Comparison of ENCODE assay signal across 1 cellular context in the genomic region with DNA sequence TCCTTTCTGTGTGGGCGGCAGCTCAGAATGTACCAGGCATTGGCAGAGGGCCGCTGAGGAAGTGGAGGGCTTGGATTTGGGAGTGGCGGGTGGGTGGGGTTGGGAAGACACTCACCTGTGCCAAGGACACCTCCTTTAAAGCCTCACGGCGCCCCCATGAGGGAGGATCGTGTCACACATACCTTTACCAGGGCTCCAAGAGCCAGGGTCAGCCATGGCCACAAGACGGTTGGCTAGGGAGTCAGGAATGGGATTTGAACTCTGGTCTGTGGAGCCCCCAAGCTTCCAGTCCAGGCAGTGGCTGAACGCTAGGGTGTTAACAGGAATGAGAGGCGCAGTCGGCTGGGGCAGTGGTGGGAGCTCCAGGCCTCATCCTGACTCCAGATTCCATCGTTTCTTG.
TF ChIP-seq lines count a peak whose summit lies in the region.

No MANE protein-coding gene starts in this region.

TF ChIP-seq in K562, 482 proteins besides CTCF, POLR2A, EP300 and RAD21:
- TF ChIP-seq, protein P1, sequence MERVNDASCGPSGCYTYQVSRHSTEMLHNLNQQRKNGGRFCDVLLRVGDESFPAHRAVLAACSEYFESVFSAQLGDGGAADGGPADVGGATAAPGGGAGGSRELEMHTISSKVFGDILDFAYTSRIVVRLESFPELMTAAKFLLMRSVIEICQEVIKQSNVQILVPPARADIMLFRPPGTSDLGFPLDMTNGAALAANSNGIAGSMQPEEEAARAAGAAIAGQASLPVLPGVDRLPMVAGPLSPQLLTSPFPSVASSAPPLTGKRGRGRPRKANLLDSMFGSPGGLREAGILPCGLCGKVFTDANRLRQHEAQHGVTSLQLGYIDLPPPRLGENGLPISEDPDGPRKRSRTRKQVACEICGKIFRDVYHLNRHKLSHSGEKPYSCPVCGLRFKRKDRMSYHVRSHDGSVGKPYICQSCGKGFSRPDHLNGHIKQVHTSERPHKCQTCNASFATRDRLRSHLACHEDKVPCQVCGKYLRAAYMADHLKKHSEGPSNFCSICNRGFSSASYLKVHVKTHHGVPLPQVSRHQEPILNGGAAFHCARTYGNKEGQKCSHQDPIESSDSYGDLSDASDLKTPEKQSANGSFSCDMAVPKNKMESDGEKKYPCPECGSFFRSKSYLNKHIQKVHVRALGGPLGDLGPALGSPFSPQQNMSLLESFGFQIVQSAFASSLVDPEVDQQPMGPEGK (CRISPR knock-in tag; IDR thresholded peaks at IDR 0.05; ENCODE audit: borderline replicate concordance) = no peak
- TF ChIP-seq MAFG (tag; conservative IDR thresholded peaks at IDR 0.05) (no peak), PHB2 (IDR thresholded peaks at IDR 0.05; ENCODE audit: low read depth) (no peak), KAT8 (IDR thresholded peaks at IDR 0.05; ENCODE audit: low read depth) (no peak), NCOA4 (IDR thresholded peaks at IDR 0.05; ENCODE audit: partially characterized antibody) (no peak), ZBED1 (IDR thresholded peaks at IDR 0.05) (no peak), TAF1 (IDR thresholded peaks at IDR 0.05; ENCODE audit: control insufficient read depth, extremely low read depth, insufficient read depth, low read length, severe bottlenecking) (no peak), ZNF184 (CRISPR knock-in tag; IDR thresholded peaks at IDR 0.05) (no peak), DEAF1 (CRISPR knock-in tag; IDR thresholded peaks at IDR 0.05) (0 out of 2 replicates have a peak, but pooled peaks have one; percentile 22), SMC3 (conservative IDR thresholded peaks at IDR 0.05; ENCODE audit: insufficient read depth, low read depth, low read length) (0 out of 2 replicates have a peak, but pooled peaks have one; percentile 13), STAG1 (CRISPR knock-in tag; IDR thresholded peaks at IDR 0.05; ENCODE audit: borderline replicate concordance) (peak; percentile 73; the same call in 1 of the 2 replicates), ZNF551 (CRISPR knock-in tag; IDR thresholded peaks at IDR 0.05) (no peak), SMAD3 (CRISPR knock-in tag; conservative IDR thresholded peaks at IDR 0.05) (no peak), CHD2 (IDR thresholded peaks at IDR 0.05; ENCODE audit: low read depth, low read length) (no peak)
TF ChIP-seq in K562: peak in this region for 3.
